ENCODE assay signal across 9 cellular contexts in the genomic region with DNA sequence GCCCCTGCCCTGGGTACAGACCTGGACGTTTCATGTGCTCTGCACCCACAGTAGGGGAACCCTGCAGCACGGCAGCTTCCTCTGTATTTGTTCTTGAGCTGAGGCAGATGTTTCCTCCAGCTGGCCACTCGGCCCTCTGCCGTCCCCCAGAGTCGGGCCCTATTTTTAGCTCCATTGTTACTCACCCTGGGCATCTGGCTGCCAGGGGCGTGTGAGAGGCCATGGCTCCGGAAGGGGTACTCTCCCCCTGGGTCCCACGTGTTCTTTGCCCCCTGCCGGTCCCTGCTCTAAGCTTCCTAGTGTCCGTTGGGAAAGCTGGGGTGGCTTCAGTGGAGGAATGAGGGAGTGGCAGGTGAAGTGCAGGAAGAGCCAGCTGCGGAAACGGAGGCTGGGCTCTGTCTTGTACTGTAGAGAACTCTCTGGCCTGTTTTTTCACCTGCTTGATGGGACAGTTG. TPM values are rescaled to one million over a fixed set of nuclear protein-coding genes. Genes with fewer than 3 reads are reported as not detected.
DNase-seq lines count a peak whose midpoint lies in the region; ATAC-seq and TF ChIP-seq lines count a peak whose summit lies in the region.
"Had no signal": no experiment of that assay in that cellular context is flagged by ENCODE, and none has a peak within 500 bp of the region (broad histone marks: within the 10 kb centered on the region; RNA-seq: fewer than 3 reads in every experiment).

No MANE protein-coding gene starts in this region.

- CTCF ChIA-PET in SK-N-SH (lab: Yijun Ruan, JAX), result no interaction called here

- no peak for TF ChIP-seq POLR2A in uterus (IDR thresholded peaks at IDR 0.05)

- POLR2A ChIA-PET in SK-N-SH (lab: Yijun Ruan, JAX), result interaction anchor here (0.8 to 1.0 kb wide), 2 partner anchors 9 to 12 kb away, joined by 3 read pairs; no protein-coding TSS in a partner anchor

- H3K36me3 ChIP-seq in SK-N-SH (replicated peaks in 1 of 2; ENCODE audit: control insufficient read depth in 1 of 2, insufficient read depth in 2 of 2, low read length in 1 of 2), result no peaks in the 10 kb centered on the region
- H3K36me3 ChIP-seq in uterus, result no peaks in the 10 kb centered on the region

- H3K27me3 ChIP-seq in SK-N-SH (ENCODE audit: insufficient read depth) (no peaks in the 10 kb centered on the region), uterus (no peaks in the 10 kb centered on the region)

- H3F3A ChIP-seq in SK-N-SH (replicated peaks; ENCODE audit: insufficient read depth), result no peaks in the 10 kb centered on the region

- TF ChIP-seq EP300 in SK-N-SH (IDR thresholded peaks at IDR 0.05; ENCODE audit: borderline replicate concordance in 1 of 2, low read depth in 1 of 2, low read length in 1 of 2), result no peak

- H3K9me2 ChIP-seq in SK-N-SH, result no peaks in the 10 kb centered on the region

- DNase-seq in SK-N-SH (peak; percentile 60), cardiac fibroblast (ENCODE audit: low read depth in 2 of 2) (peak; percentile 40 to 48), medulla oblongata (ENCODE audit: extremely low spot score) (peak; percentile 65), uterus (peak; percentile 35 to 54), HuH-7 (ENCODE audit: low spot score) (no peak)

- H3K4me3 ChIP-seq in SK-N-SH (ENCODE audit: low read depth in 2 of 2, low read length in 1 of 2) (no peak overlapping the region), cardiac fibroblast (replicated peaks in 1 of 2; ENCODE audit: low read depth in 2 of 2, low read length in 2 of 2) (no peak overlapping the region), uterus (no peak overlapping the region)

- H3K79me2 ChIP-seq in SK-N-SH (ENCODE audit: insufficient read depth), result no peaks in the 10 kb centered on the region

- H3K27ac ChIP-seq in SK-N-SH (ENCODE audit: low read depth in 2 of 2, low read length in 1 of 2) (no peak overlapping the region), uterus (peak overlapping the region in 1 of 2 donors; percentile 40)
- H3K27ac ChIP-seq: C4-2B had no signal

- no peaks in the 10 kb centered on the region for H4K20me1 ChIP-seq in SK-N-SH (ENCODE audit: insufficient read depth)

- TF ChIP-seq CTCF in SK-N-SH (IDR thresholded peaks at IDR 0.05), result no peak
- TF ChIP-seq CTCF in cardiac fibroblast (IDR thresholded peaks at IDR 0.05; ENCODE audit: low read depth, low read length), result no peak
- TF ChIP-seq CTCF in uterus (IDR thresholded peaks at IDR 0.05), result no peak

- no peak for TF ChIP-seq RAD21 in SK-N-SH (IDR thresholded peaks at IDR 0.05; ENCODE audit: low read length)

- no peaks in the 10 kb centered on the region for H3K9me3 ChIP-seq in SK-N-SH
- H3K9me3 ChIP-seq in uterus, result no peaks in the 10 kb centered on the region

- no peak overlapping the region for H3K9ac ChIP-seq in SK-N-SH

- H3K4me1 ChIP-seq in SK-N-SH (ENCODE audit: control insufficient read depth in 1 of 2, insufficient read depth in 2 of 2, low read depth in 1 of 2, low read length in 1 of 2) (peaks cover 0 to 27% of the 10 kb centered on the region in 2 experiments; a peak in 1 of 4 replicates), uterus (peaks cover 0 to 11% of the 10 kb centered on the region in 2 donors)

- H2AFZ ChIP-seq in SK-N-SH (ENCODE audit: low read depth), result no peak overlapping the region

- 45% methylated on average over 10 of the region's 12 CpGs for WGBS in SK-N-SH (ENCODE audit: low lambda C conversion rate)

- no peak for ATAC-seq in SK-N-SH treated with all-trans-retinoic acid at 6 μM for 48 hours
- no peak for ATAC-seq in HG03039 (IDR thresholded peaks at IDR 0.05; ENCODE audit: unreplicated experiment)
- no peak for ATAC-seq in GM18519 (IDR thresholded peaks at IDR 0.05; ENCODE audit: low FRiP score, unreplicated experiment)

- intact Hi-C loops in uterus (cut with DNase I; ENCODE audit: low total_unique reads), result no loop called here

- H3K4me2 ChIP-seq in SK-N-SH, result no peak overlapping the region

TF ChIP-seq in SK-N-SH, 30 proteins besides CTCF, POLR2A, EP300 and RAD21 (continues in another document):
- TF ChIP-seq MXI1 (IDR thresholded peaks at IDR 0.05; ENCODE audit: low read depth, low read length) (no peak), MEF2A (IDR thresholded peaks at IDR 0.05; ENCODE audit: borderline replicate concordance, low read depth) (no peak), JUND (IDR thresholded peaks at IDR 0.05) (no peak), FOSL2 (IDR thresholded peaks at IDR 0.05; ENCODE audit: borderline replicate concordance, low read depth) (no peak), REST (IDR thresholded peaks at IDR 0.05; ENCODE audit: low read depth, low read length) (no peak), GATA2 (CRISPR knock-in tag; IDR thresholded peaks at IDR 0.05) (no peak), NRF1 (IDR thresholded peaks at IDR 0.05; ENCODE audit: low read depth, low read length) (no peak)
- TF ChIP-seq, protein P1, sequence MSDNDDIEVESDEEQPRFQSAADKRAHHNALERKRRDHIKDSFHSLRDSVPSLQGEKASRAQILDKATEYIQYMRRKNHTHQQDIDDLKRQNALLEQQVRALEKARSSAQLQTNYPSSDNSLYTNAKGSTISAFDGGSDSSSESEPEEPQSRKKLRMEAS (IDR thresholded peaks at IDR 0.05; ENCODE audit: low read depth), result no peak

TF ChIP-seq in SK-N-SH treated with all-trans-retinoic acid at 6 μM for 48 hours, 23 proteins besides CTCF, POLR2A, EP300 and RAD21 (continues in another document):
- no peak for TF ChIP-seq TOX (CRISPR knock-in tag; IDR thresholded peaks at IDR 0.05; ENCODE audit: borderline replicate concordance)
- TF ChIP-seq GLIS3 (CRISPR knock-in tag; IDR thresholded peaks at IDR 0.05), result no peak
- no peak for TF ChIP-seq ESRRG (CRISPR knock-in tag; IDR thresholded peaks at IDR 0.05)
- no peak for TF ChIP-seq ZNF565 (CRISPR knock-in tag; conservative IDR thresholded peaks at IDR 0.05; ENCODE audit: low read depth)
- TF ChIP-seq ISL1 (CRISPR knock-in tag; IDR thresholded peaks at IDR 0.05), result no peak
- no peak for TF ChIP-seq PPARA (CRISPR knock-in tag; IDR thresholded peaks at IDR 0.05; ENCODE audit: borderline replicate concordance)
- TF ChIP-seq, protein P2, sequence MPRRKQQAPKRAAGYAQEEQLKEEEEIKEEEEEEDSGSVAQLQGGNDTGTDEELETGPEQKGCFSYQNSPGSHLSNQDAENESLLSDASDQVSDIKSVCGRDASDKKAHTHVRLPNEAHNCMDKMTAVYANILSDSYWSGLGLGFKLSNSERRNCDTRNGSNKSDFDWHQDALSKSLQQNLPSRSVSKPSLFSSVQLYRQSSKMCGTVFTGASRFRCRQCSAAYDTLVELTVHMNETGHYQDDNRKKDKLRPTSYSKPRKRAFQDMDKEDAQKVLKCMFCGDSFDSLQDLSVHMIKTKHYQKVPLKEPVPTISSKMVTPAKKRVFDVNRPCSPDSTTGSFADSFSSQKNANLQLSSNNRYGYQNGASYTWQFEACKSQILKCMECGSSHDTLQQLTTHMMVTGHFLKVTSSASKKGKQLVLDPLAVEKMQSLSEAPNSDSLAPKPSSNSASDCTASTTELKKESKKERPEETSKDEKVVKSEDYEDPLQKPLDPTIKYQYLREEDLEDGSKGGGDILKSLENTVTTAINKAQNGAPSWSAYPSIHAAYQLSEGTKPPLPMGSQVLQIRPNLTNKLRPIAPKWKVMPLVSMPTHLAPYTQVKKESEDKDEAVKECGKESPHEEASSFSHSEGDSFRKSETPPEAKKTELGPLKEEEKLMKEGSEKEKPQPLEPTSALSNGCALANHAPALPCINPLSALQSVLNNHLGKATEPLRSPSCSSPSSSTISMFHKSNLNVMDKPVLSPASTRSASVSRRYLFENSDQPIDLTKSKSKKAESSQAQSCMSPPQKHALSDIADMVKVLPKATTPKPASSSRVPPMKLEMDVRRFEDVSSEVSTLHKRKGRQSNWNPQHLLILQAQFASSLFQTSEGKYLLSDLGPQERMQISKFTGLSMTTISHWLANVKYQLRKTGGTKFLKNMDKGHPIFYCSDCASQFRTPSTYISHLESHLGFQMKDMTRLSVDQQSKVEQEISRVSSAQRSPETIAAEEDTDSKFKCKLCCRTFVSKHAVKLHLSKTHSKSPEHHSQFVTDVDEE (CRISPR knock-in tag; IDR thresholded peaks at IDR 0.05), result no peak
- TF ChIP-seq CREB5 (CRISPR knock-in tag; IDR thresholded peaks at IDR 0.05; ENCODE audit: low read depth), result no peak
- TF ChIP-seq ZFP3 (CRISPR knock-in tag; IDR thresholded peaks at IDR 0.05), result no peak
- TF ChIP-seq, protein P3, sequence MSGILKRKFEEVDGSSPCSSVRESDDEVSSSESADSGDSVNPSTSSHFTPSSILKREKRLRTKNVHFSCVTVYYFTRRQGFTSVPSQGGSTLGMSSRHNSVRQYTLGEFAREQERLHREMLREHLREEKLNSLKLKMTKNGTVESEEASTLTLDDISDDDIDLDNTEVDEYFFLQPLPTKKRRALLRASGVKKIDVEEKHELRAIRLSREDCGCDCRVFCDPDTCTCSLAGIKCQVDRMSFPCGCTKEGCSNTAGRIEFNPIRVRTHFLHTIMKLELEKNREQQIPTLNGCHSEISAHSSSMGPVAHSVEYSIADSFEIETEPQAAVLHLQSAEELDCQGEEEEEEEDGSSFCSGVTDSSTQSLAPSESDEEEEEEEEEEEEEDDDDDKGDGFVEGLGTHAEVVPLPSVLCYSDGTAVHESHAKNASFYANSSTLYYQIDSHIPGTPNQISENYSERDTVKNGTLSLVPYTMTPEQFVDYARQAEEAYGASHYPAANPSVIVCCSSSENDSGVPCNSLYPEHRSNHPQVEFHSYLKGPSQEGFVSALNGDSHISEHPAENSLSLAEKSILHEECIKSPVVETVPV (CRISPR knock-in tag; IDR thresholded peaks at IDR 0.05), result no peak
- TF ChIP-seq ARNTL (CRISPR knock-in tag; IDR thresholded peaks at IDR 0.05; ENCODE audit: borderline replicate concordance, low read depth), result no peak
- TF ChIP-seq OSR1 (CRISPR knock-in tag; IDR thresholded peaks at IDR 0.05), result no peak
- TF ChIP-seq CSDC2 (CRISPR knock-in tag; IDR thresholded peaks at IDR 0.05), result no peak
- TF ChIP-seq ZFP30 (CRISPR knock-in tag; IDR thresholded peaks at IDR 0.05), result no peak
- TF ChIP-seq BACH2 (CRISPR knock-in tag; IDR thresholded peaks at IDR 0.05; ENCODE audit: borderline replicate concordance), result no peak

RNA-seq across cellular contexts. Expression of gene PALD1, which starts 30.4 kb away (rescaled TPM):
- polyA plus RNA-seq in SK-N-SH (2012; rRNA removed), result 0.16 and 0.19 TPM in 2 replicates
- 0.14 and 0.35 TPM in 2 replicates for polyA plus RNA-seq in SK-N-SH (2012; cell fraction: cytosol; rRNA removed)
- 0.38 and 0.56 TPM in 2 replicates for polyA plus RNA-seq in SK-N-SH (2012; cell fraction: nucleus; rRNA removed)
- total RNA-seq in uterus, result 10 to 100 TPM in 2 of 4 donors, 1 to 10 TPM in 2; 1.8 to 21.6 (median 10.3) TPM
